Comparison of ENCODE assay signal across 15 cellular contexts in genomic region chr6:167668019-167668753, GRCh38.
DNase-seq lines count a peak whose midpoint lies in the region; ATAC-seq and TF ChIP-seq lines count a peak whose summit lies in the region.
"Had no signal": no experiment of that assay in that cellular context is flagged by ENCODE, and none has a peak within 500 bp of the region (broad histone marks: within the 10 kb centered on the region; RNA-seq: fewer than 3 reads in every experiment).

No MANE protein-coding gene starts in this region.

- no peak overlapping the region for H3K27ac Mint-ChIP-seq in Calu3 (ENCODE audit: unreplicated experiment)
- peak overlapping the region; percentile 80 for H3K27ac Mint-ChIP-seq in progenitor cell of endocrine pancreas
- H3K27ac Mint-ChIP-seq: activated T-cell treated with anti-CD3 and anti-CD28 coated beads, Interleukin-2, amount 50 U/mL, for 72 hours had no signal

- DNase-seq in Calu3: peak; percentile 48
- DNase-seq in dermis blood vessel endothelial cell: peak; percentile 33
- peak; percentile 95 for DNase-seq in left lobe of liver (ENCODE audit: low spot score)
- DNase-seq in progenitor cell of endocrine pancreas (ENCODE audit: low spot score, unreplicated experiment): no peak
- no peak for DNase-seq in T1000 (lab: John Stamatoyannopoulos, UW)
- DNase-seq in PC-9: no peak
- no peak for DNase-seq in NCI-H345 treated with DMSO at 0.1 percent for 48 hours (lab: John Stamatoyannopoulos, UW; ENCODE audit: unreplicated experiment)
- DNase-seq: activated T-cell treated with anti-CD3 and anti-CD28 coated beads, Interleukin-2, amount 50 U/mL, for 72 hours; NCI-H146; NCI-H524 treated with DMSO at 0.1 percent for 48 hours; stimulated activated CD4-positive, alpha-beta T cell treated with anti-CD3 and anti-CD28 coated beads, Interleukin-4, amount 100 ng/mL, for 1 hour; stimulated activated CD8-positive, alpha-beta memory T cell treated with anti-CD3 and anti-CD28 coated beads, Interleukin-4, amount 100 ng/mL, for 48 hours; thyroid gland had no signal

- H3K27me3 ChIP-seq in PC-9 (ENCODE audit: insufficient read depth, low read depth): peaks cover 66% of the 10 kb centered on the region
- H3K27me3 ChIP-seq: thyroid gland had no signal

- no peaks in the 10 kb centered on the region for H3K36me3 Mint-ChIP-seq in Calu3 (ENCODE audit: insufficient read depth, unreplicated experiment)
- H3K36me3 Mint-ChIP-seq in progenitor cell of endocrine pancreas (ENCODE audit: insufficient read depth): peaks cover 1% of the 10 kb centered on the region

- no peaks in the 10 kb centered on the region for H3K9me2 ChIP-seq in PC-9 (ENCODE audit: insufficient read depth)

- no peaks in the 10 kb centered on the region for H3K36me3 ChIP-seq in PC-9 (ENCODE audit: low read depth)
- H3K36me3 ChIP-seq: thyroid gland had no signal

- H3K27me3 Mint-ChIP-seq in Calu3 (ENCODE audit: unreplicated experiment) (peaks cover 12% of the 10 kb centered on the region), progenitor cell of endocrine pancreas (no peaks in the 10 kb centered on the region)

- TF ChIP-seq CTCF in Calu3 (IDR thresholded peaks at IDR 0.05; ENCODE audit: unreplicated experiment): no peak
- no peak for TF ChIP-seq CTCF in progenitor cell of endocrine pancreas (IDR thresholded peaks at IDR 0.05; ENCODE audit: unreplicated experiment)
- no peak for TF ChIP-seq CTCF in PC-9 (conservative IDR thresholded peaks at IDR 0.05)

- no peak overlapping the region for H3K4me3 ChIP-seq in PC-9
- H3K4me3 ChIP-seq: thyroid gland had no signal

- CTCF ChIA-PET in Calu3 (lab: Charles Lee) (no interaction called here), PC-9 (lab: Charles Lee) (no interaction called here)

- no peak overlapping the region for H3K27ac ChIP-seq in PC-9
- H3K27ac ChIP-seq: C4-2B, thyroid gland had no signal

- H3K4me1 ChIP-seq in PC-9 (replicated peaks; ENCODE audit: insufficient read depth): no peaks in the 10 kb centered on the region
- H3K4me1 ChIP-seq: thyroid gland had no signal

- H3K79me2 ChIP-seq in PC-9 (ENCODE audit: low read depth): no peaks in the 10 kb centered on the region

- BruUV-seq in Calu3 (replicated peaks; lab: Mats Ljungman, UMichigan) (no TSS peak), PC-9 (replicated peaks; lab: Mats Ljungman, UMichigan) (no TSS peak)

- no peak overlapping the region for H2AFZ ChIP-seq in PC-9

- H4K20me1 ChIP-seq in PC-9 (ENCODE audit: insufficient read depth): no peaks in the 10 kb centered on the region

- H3F3A ChIP-seq in PC-9 (ENCODE audit: insufficient read depth, low read depth): no peaks in the 10 kb centered on the region; the same call in 1 of the 2 replicates

- peak; percentile 84 for ATAC-seq in left lobe of liver
- ATAC-seq in GM19455 (IDR thresholded peaks at IDR 0.05; ENCODE audit: unreplicated experiment): no peak
- ATAC-seq: activated T-cell treated with anti-CD3 and anti-CD28 coated beads, Interleukin-2, amount 50 U/mL, for 72 hours had no signal

- H3K4me1 Mint-ChIP-seq in Calu3 (ENCODE audit: low read depth, unreplicated experiment) (peaks cover 26% of the 10 kb centered on the region), progenitor cell of endocrine pancreas (ENCODE audit: low read depth) (peaks cover 66% of the 10 kb centered on the region)

- intact Hi-C loops in Calu3 (cut with micrococcal nuclease; ENCODE audit: unreplicated experiment) (no loop called here), PC-9 (cut with micrococcal nuclease; ENCODE audit: unreplicated experiment) (no loop called here)

- POLR2A ChIA-PET in PC-9 (lab: Charles Lee; ENCODE audit: unreplicated experiment): no interaction called here

- no peak overlapping the region for H3K4me2 ChIP-seq in PC-9

- H3K9me3 ChIP-seq in PC-9 (ENCODE audit: insufficient read depth, low read depth): no peaks in the 10 kb centered on the region
- H3K9me3 ChIP-seq: thyroid gland had no signal

- H3K4me3 Mint-ChIP-seq in Calu3 (ENCODE audit: low read depth, unreplicated experiment) (no peak overlapping the region), progenitor cell of endocrine pancreas (ENCODE audit: low read depth) (no peak overlapping the region)
- H3K4me3 Mint-ChIP-seq: activated T-cell treated with anti-CD3 and anti-CD28 coated beads, Interleukin-2, amount 50 U/mL, for 72 hours had no signal

- H3K9me3 Mint-ChIP-seq in Calu3 (ENCODE audit: low read depth, unreplicated experiment) (peaks cover 8% of the 10 kb centered on the region), progenitor cell of endocrine pancreas (ENCODE audit: low read depth) (peaks cover 12% of the 10 kb centered on the region)

Comparison
In these comparisons a context has a peak if more than half of its experiments do, and no peak if none do; other contexts are left out.
1. DNase-seq: peak in Calu3 (single experiment), dermis blood vessel endothelial cell (single experiment) and left lobe of liver (single experiment); none in progenitor cell of endocrine pancreas (single experiment), T1000 (single experiment), PC-9 (0 of 2) and NCI-H345 treated with DMSO at 0.1 percent for 48 hours (single experiment).